15 cellular contexts compared by ENCODE assay signal in the genomic region with DNA sequence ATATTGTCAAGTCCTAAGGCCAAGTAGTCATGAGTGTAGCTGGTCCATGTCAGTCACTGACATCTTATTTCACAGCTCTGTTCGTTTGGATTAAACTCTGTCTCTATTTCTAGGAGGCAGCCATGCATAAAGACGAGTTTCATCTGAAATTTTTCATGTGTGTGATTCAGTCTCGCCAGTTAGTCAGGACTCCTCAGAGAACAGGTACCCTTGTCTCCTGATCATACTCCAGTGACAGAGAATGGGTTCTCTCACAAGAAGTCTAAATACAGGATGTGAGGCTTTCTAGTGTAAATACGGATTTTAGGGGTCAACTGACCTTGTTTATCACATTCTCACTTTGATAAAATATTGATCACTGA. TPM values are rescaled to one million over a fixed set of nuclear protein-coding genes. Genes with fewer than 3 reads are reported as not detected.
DNase-seq lines count a peak whose midpoint lies in the region; ATAC-seq and TF ChIP-seq lines count a peak whose summit lies in the region.
"Had no signal": no experiment of that assay in that cellular context is flagged by ENCODE, and none has a peak within 500 bp of the region (broad histone marks: within the 10 kb centered on the region; RNA-seq: fewer than 3 reads in every experiment).

No MANE protein-coding gene starts in this region.

- peak overlapping the region in 1 of 2 donors; percentile 84 for H3K4me3 ChIP-seq in CD4-positive, alpha-beta memory T cell (ENCODE audit: low read length in 2 of 2)
- peak overlapping the region in 1 of 2 experiments; percentile 79; a peak in 1 of 4 replicates for H3K4me3 ChIP-seq in HCT116 (replicated peaks in 1 of 2; ENCODE audit: low read depth in 1 of 2, low read length in 2 of 2)

- DNase-seq in CD4-positive, alpha-beta memory T cell, result no peak
- DNase-seq in HCT116 (ENCODE audit: low read depth, low spot score) (no peak), nephron progenitor cell (no peak), HCEC 1CT (no peak), mucosa of gallbladder (ENCODE audit: low spot score) (no peak)
- DNase-seq in activated naive CD4-positive, alpha-beta T cell treated with anti-CD3 and anti-CD28 coated beads, Interleukin-2, amount 50 U/mL, for 72 hours (ENCODE audit: low spot score in 2 of 2), result no peak
- no peak for DNase-seq in stimulated activated naive CD4-positive, alpha-beta T cell treated with Interleukin-2 at 50 U/mL for 16 hours (lab: John Stamatoyannopoulos, UW)
- DNase-seq: activated gamma-delta T cell treated with Interleukin-2 at 50 U/mL for 16 hours, DMS 273 treated with DMSO at 0.1 percent for 48 hours, NCI-H2081 treated with DMSO at 0.1 percent for 48 hours, OCI-M1, trophoblast cell had no signal

- H4K20me1 ChIP-seq in HCT116 (ENCODE audit: insufficient read depth), result no peaks in the 10 kb centered on the region

- no peak for ATAC-seq in HCT116
- ATAC-seq in activated naive CD4-positive, alpha-beta T cell treated with anti-CD3 and anti-CD28 coated beads, Interleukin-2, amount 50 U/mL, for 72 hours, result no peak
- ATAC-seq in GM18861 (IDR thresholded peaks at IDR 0.05; ENCODE audit: unreplicated experiment), result no peak
- ATAC-seq: gastroesophageal sphincter had no signal

- no peak for TF ChIP-seq RAD21 in HCT116 (IDR thresholded peaks at IDR 0.05; ENCODE audit: low read depth)

- H2AFZ ChIP-seq in HCT116 (ENCODE audit: low read depth, low read length, poor library complexity, severe bottlenecking), result no peak overlapping the region

- POLR2A ChIA-PET in CD4-positive, alpha-beta memory T cell (lab: Charles Lee; ENCODE audit: partially characterized antibody), result interaction anchor here (1.3 to 4.9 kb wide), 7 partner anchors 10 to 401 kb away, joined by 3 to 90 read pairs (median 5); partner anchors contain the start of genes ASB8, CCDC184, PFKM and RPAP3
- POLR2A ChIA-PET in HCT116 (lab: Charles Lee), result no interaction called here

- TF ChIP-seq CTCF in HCT116 (IDR thresholded peaks at IDR 0.05 in 2 of 3, conservative IDR thresholded peaks at IDR 0.05 in 1 of 3; ENCODE audit: borderline replicate concordance in 1 of 3, insufficient read depth in 1 of 3, low read depth in 2 of 3, low read length in 2 of 3) (no peak), nephron progenitor cell (IDR thresholded peaks at IDR 0.05) (no peak)

- H3K4me1 Mint-ChIP-seq in CD4-positive, alpha-beta memory T cell, result peaks cover 39 to 56% (median 44%) of the 10 kb centered on the region in 4 donors
- H3K4me1 Mint-ChIP-seq in nephron progenitor cell, result peaks cover 41% of the 10 kb centered on the region

- no TSS peak for BruUV-seq in HCT116 (replicated peaks; lab: Mats Ljungman, UMichigan)

- H3K4me1 ChIP-seq in CD4-positive, alpha-beta memory T cell (ENCODE audit: insufficient read depth, low read length), result peaks cover 35% of the 10 kb centered on the region
- H3K4me1 ChIP-seq in HCT116 (ENCODE audit: control insufficient read depth in 1 of 2, insufficient read depth in 2 of 2, low read length in 2 of 2), result peaks cover 14 to 24% of the 10 kb centered on the region in 2 experiments

- no peaks in the 10 kb centered on the region for H3K36me3 ChIP-seq in CD4-positive, alpha-beta memory T cell (ENCODE audit: insufficient read depth, low read length)
- no peaks in the 10 kb centered on the region for H3K36me3 ChIP-seq in HCT116 (ENCODE audit: control insufficient read depth in 1 of 2, insufficient read depth in 2 of 2, low read length in 2 of 2)
- H3K36me3 ChIP-seq: gastroesophageal sphincter had no signal

- H3K4me3 Mint-ChIP-seq in CD4-positive, alpha-beta memory T cell, result peak overlapping the region in 6 of 8 donors; percentile 89 to 97 (median 91)
- H3K4me3 Mint-ChIP-seq in nephron progenitor cell, result peak overlapping the region; percentile 95

- no peaks in the 10 kb centered on the region for H3K27me3 ChIP-seq in CD4-positive, alpha-beta memory T cell (ENCODE audit: insufficient read depth, low read length)
- H3K27me3 ChIP-seq in HCT116 (ENCODE audit: insufficient read depth, low read length), result no peaks in the 10 kb centered on the region
- H3K27me3 ChIP-seq: gastroesophageal sphincter had no signal

- H3K36me3 Mint-ChIP-seq in CD4-positive, alpha-beta memory T cell, result peaks cover 0 to 10% of the 10 kb centered on the region in 2 donors
- H3K36me3 Mint-ChIP-seq in activated naive CD4-positive, alpha-beta T cell treated with anti-CD3 and anti-CD28 coated beads, Interleukin-2, amount 50 U/mL, for 72 hours, result peaks cover 8 to 12% of the 10 kb centered on the region in 2 donors
- no peaks in the 10 kb centered on the region for H3K36me3 Mint-ChIP-seq in nephron progenitor cell (ENCODE audit: low read depth)

- H3K9ac ChIP-seq in HCT116 (ENCODE audit: low read length), result peak overlapping the region; percentile 92; the same call in 1 of the 2 replicates

- H3K9me2 ChIP-seq in HCT116 (ENCODE audit: insufficient read depth), result no peaks in the 10 kb centered on the region

- intact Hi-C loops in CD4-positive, alpha-beta memory T cell (cut with micrococcal nuclease), result loop anchor here (2.0 to 5.0 kb wide), 2 partner anchors 58 to 145 kb away; partner anchors contain the start of gene TMEM106C
- intact Hi-C loops in HCT116 (cut with micrococcal nuclease), result loop anchor here (5.0 kb wide), 1 partner anchor 50 kb away; the partner anchor contains the start of gene ASB8

- no peaks in the 10 kb centered on the region for H3K9me3 ChIP-seq in CD4-positive, alpha-beta memory T cell (ENCODE audit: control insufficient read depth in 1 of 2, low read length in 2 of 2)
- H3K9me3 ChIP-seq in HCT116 (ENCODE audit: control insufficient read depth in 1 of 2, insufficient read depth in 1 of 2, low read depth in 1 of 2, low read length in 2 of 2), result no peaks in the 10 kb centered on the region
- H3K9me3 ChIP-seq: gastroesophageal sphincter had no signal

- no peaks in the 10 kb centered on the region for H3K27me3 Mint-ChIP-seq in CD4-positive, alpha-beta memory T cell
- peaks cover 19% of the 10 kb centered on the region for H3K27me3 Mint-ChIP-seq in nephron progenitor cell (ENCODE audit: low read depth, poor library complexity)

- H3K79me2 ChIP-seq in HCT116 (ENCODE audit: insufficient read depth, low read length), result peaks cover 36% of the 10 kb centered on the region

- H3K27ac Mint-ChIP-seq in CD4-positive, alpha-beta memory T cell, result peak overlapping the region; percentile 93 to 100 (median 99)
- H3K27ac Mint-ChIP-seq in activated naive CD4-positive, alpha-beta T cell treated with anti-CD3 and anti-CD28 coated beads, Interleukin-2, amount 50 U/mL, for 72 hours, result peak overlapping the region; percentile 95
- H3K27ac Mint-ChIP-seq in nephron progenitor cell, result peak overlapping the region; percentile 99

- RAD21 ChIA-PET in HCT116 (lab: Charles Lee; ENCODE audit: low non-redundant PET in 1 of 2, low total read pairs in 2 of 2, uncharacterized antibody in 2 of 2, unreplicated experiment in 2 of 2), result no interaction called here

- peak overlapping the region; percentile 96 for H3K27ac ChIP-seq in CD4-positive, alpha-beta memory T cell (ENCODE audit: low read depth, low read length)
- no peak overlapping the region for H3K27ac ChIP-seq in HCT116 (ENCODE audit: low read depth, low read length)

- no peak for TF ChIP-seq POLR2A in HCT116 (IDR thresholded peaks at IDR 0.05; ENCODE audit: borderline replicate concordance, extremely low read depth, insufficient read depth, insufficient read length)

- H3K9me3 Mint-ChIP-seq in CD4-positive, alpha-beta memory T cell, result no peaks in the 10 kb centered on the region
- no peaks in the 10 kb centered on the region for H3K9me3 Mint-ChIP-seq in activated naive CD4-positive, alpha-beta T cell treated with anti-CD3 and anti-CD28 coated beads, Interleukin-2, amount 50 U/mL, for 72 hours
- H3K9me3 Mint-ChIP-seq in nephron progenitor cell, result no peaks in the 10 kb centered on the region
- H3K9me3 Mint-ChIP-seq: dendritic cell treated with granulocyte-macrophage colony-stimulating factor and Interleukin-4, amounts not matched to agents 40 ng/mL and 50 ng/mL, for 4 days had no signal

- H3K4me2 ChIP-seq in HCT116 (ENCODE audit: low read length), result peak overlapping the region; percentile 87; the same call in 1 of the 2 replicates

- CTCF ChIA-PET in CD4-positive, alpha-beta memory T cell (lab: Charles Lee; ENCODE audit: partially characterized antibody), result interaction anchor here (1.1 to 4.6 kb wide), 5 partner anchors 10 to 609 kb away, joined by 3 to 42 read pairs (median 3); partner anchors contain the start of genes ASB8, CCDC184, CCNT1 and TMEM106C
- CTCF ChIA-PET in HCT116 (lab: Charles Lee), result no interaction called here

TF ChIP-seq in HCT116, 20 proteins besides CTCF, POLR2A, EP300 and RAD21 (continues in another document):
- no peak for TF ChIP-seq SP1 (IDR thresholded peaks at IDR 0.05; ENCODE audit: low read depth)

RNA-seq across cellular contexts. Expression of gene SENP1, which starts 1.4 kb away (rescaled TPM):
- 10 to 100 TPM; 28.7 to 35.1 TPM for total RNA-seq in CD4-positive, alpha-beta memory T cell
- 1 to 10 TPM; 6.1 to 10.0 TPM for polyA plus RNA-seq in CD4-positive, alpha-beta memory T cell
- total RNA-seq in HCT116 (2021; ENCODE audit: unreplicated experiment) (17.7 TPM), mucosa of gallbladder (11.8 TPM)
- polyA plus RNA-seq in HCT116 (2012), result 3.4 and 4.7 TPM in 2 replicates
- 10 to 100 TPM; 39.9 to 69.8 TPM for total RNA-seq in activated naive CD4-positive, alpha-beta T cell treated with anti-CD3 and anti-CD28 coated beads, Interleukin-2, amount 50 U/mL, for 72 hours

RNA-seq across cellular contexts. Expression of gene PFKM, which starts 11.9 kb away (rescaled TPM):
- 10 to 100 TPM; 13.6 to 14.6 TPM for total RNA-seq in CD4-positive, alpha-beta memory T cell
- polyA plus RNA-seq in CD4-positive, alpha-beta memory T cell, result 1 to 10 TPM; 7.8 to 8.3 TPM
- 144 TPM for total RNA-seq in HCT116 (2021; ENCODE audit: unreplicated experiment)
- 77.6 and 87.3 TPM in 2 replicates for polyA plus RNA-seq in HCT116 (2012)
- 10 to 100 TPM; 80.3 to 81.3 TPM for total RNA-seq in activated naive CD4-positive, alpha-beta T cell treated with anti-CD3 and anti-CD28 coated beads, Interleukin-2, amount 50 U/mL, for 72 hours
- total RNA-seq in mucosa of gallbladder, result 103 TPM

RNA-seq across cellular contexts. Expression of gene ASB8, which starts 50.1 kb away (rescaled TPM):
- 10 to 100 TPM; 61.0 to 64.6 TPM for total RNA-seq in CD4-positive, alpha-beta memory T cell
- 10 to 100 TPM; 63.1 to 64.1 TPM for polyA plus RNA-seq in CD4-positive, alpha-beta memory T cell
- total RNA-seq in HCT116 (2021; ENCODE audit: unreplicated experiment), result 14.0 TPM
- 7.7 and 12.9 TPM in 2 replicates for polyA plus RNA-seq in HCT116 (2012)
- total RNA-seq in activated naive CD4-positive, alpha-beta T cell treated with anti-CD3 and anti-CD28 coated beads, Interleukin-2, amount 50 U/mL, for 72 hours, result 10 to 100 TPM; 30.7 to 45.3 TPM
- 39.5 TPM for total RNA-seq in mucosa of gallbladder
